Comparison of ENCODE assay signal across 26 cellular contexts in the genomic region with DNA sequence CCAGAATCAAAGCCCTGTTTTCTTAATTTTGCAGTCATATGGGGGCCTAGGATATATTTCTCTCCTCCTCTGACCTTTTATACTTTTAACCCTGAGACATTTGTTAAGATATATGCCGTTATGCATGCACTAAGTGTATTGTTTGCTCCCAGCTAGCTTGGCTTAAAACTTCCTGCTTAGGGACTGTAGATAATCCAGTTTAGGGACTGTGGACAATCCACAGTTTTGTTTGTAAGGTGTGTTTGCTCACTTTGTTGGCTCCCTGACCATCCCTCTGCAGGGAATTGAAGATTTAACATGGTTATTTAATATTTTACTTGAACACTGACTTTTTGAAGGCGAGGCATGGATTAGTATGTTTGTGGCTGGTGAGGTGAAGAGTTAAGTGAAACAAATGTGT.
"Had no signal": no experiment of that assay in that cellular context is flagged by ENCODE, and none has a peak within 500 bp of the region (broad histone marks: within the 10 kb centered on the region; RNA-seq: fewer than 3 reads in every experiment).

No MANE protein-coding gene starts in this region.

- H3K4me1 Mint-ChIP-seq: immature natural killer cell, memory B cell, natural killer cell had no signal

- H3K4me3 Mint-ChIP-seq: immature natural killer cell, memory B cell, natural killer cell, neural crest cell, type B pancreatic cell had no signal

- DNase-seq: colonic mucosa; dermis blood vessel endothelial cell; effector memory CD4-positive, alpha-beta T cell; erythroblast; hypothalamus; immature natural killer cell; islet precursor cell; kidney glomerular epithelial cell; left colon; natural killer cell; stimulated activated CD4-positive, alpha-beta T cell treated with anti-CD3 and anti-CD28 coated beads, Interleukin-12 subunit alpha, Interleukin-12 subunit beta, amount 100 ng/mL, for 4 hours; stimulated activated CD4-positive, alpha-beta T cell treated with anti-CD3 and anti-CD28 coated beads, Interleukin-1b, Interleukin-23, amount 100 ng/mL, for 48 hours; stimulated activated CD4-positive, alpha-beta T cell treated with anti-CD3 and anti-CD28 coated beads, Interleukin-4, amount 100 ng/mL, for 1 hour; stimulated activated CD8-positive, alpha-beta memory T cell treated with anti-CD3 and anti-CD28 coated beads, Interleukin-4, amount 100 ng/mL, for 48 hours; stimulated activated naive CD4-positive, alpha-beta T cell treated with Interleukin-2 at 50 U/mL for 16 hours; stomach; testis; tibial artery had no signal

- H3K9me3 Mint-ChIP-seq: memory B cell, natural killer cell, neural crest cell had no signal

- ATAC-seq: left colon, natural killer cell, sciatic nerve had no signal

- H3K27me3 ChIP-seq: colonic mucosa, right atrium auricular region, stomach, testis, tibial artery had no signal

- H3K9me3 ChIP-seq: colonic mucosa, prostate gland, right atrium auricular region, stomach, testis, tibial artery had no signal

- H3K36me3 Mint-ChIP-seq: immature natural killer cell, memory B cell, natural killer cell, type B pancreatic cell had no signal

- H3K4me3 ChIP-seq: colonic mucosa, lung, prostate gland, right atrium auricular region, smooth muscle cell, stomach, testis, tibial artery had no signal

- H3K27ac Mint-ChIP-seq: immature natural killer cell, memory B cell, natural killer cell, type B pancreatic cell had no signal

- H3K27ac ChIP-seq: colonic mucosa, prostate gland, right atrium auricular region, stomach, testis, tibial artery had no signal
